15 cellular contexts compared by ENCODE assay signal in the genomic region with DNA sequence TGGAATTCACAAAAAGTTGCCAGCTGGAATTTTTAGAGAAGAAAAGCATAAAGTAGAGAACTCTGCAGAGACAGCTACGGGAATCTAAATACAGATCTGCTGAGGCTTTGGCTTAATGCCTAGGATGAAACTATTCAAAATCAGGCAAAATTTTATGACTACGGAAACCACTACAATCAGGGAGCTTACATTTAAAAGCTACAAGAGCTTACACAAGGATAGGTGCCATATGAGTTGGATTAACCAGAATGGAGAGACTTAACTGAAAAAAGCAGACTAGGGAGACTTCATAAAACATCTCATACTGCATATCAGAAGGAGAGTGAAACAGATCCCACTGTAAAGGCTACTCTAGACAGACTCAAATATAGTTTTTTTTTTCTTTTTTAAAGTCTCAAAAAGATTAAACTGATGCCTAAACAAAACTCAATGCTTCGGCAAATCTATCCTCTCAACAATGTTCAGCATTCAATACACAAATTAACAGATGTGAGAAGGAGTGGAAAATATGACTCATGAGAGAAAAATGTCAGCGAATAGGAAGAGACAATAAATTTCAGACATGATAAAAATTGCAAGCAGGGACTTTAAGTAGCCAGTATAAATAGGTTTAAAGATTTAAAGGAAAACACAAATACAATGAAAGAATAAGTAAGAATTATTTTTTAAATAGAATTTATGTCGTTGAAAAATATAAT.
DNase-seq lines count a peak whose midpoint lies in the region; ATAC-seq and TF ChIP-seq lines count a peak whose summit lies in the region.
"Had no signal": no experiment of that assay in that cellular context is flagged by ENCODE, and none has a peak within 500 bp of the region (broad histone marks: within the 10 kb centered on the region; RNA-seq: fewer than 3 reads in every experiment).

No MANE protein-coding gene starts in this region.

- no peaks in the 10 kb centered on the region for H3K9me1 ChIP-seq in IMR-90 (ENCODE audit: insufficient read depth, low read length)

- no peak overlapping the region for H3K4ac ChIP-seq in IMR-90 (ENCODE audit: low read depth, low read length)

- H2BK15ac ChIP-seq in IMR-90 (ENCODE audit: low read depth, low read length): no peak overlapping the region

- H4K5ac ChIP-seq in IMR-90 (ENCODE audit: low read depth, low read length): no peak overlapping the region

- BruUV-seq in IMR-90 (replicated peaks; lab: Mats Ljungman, UMichigan): no TSS peak

- H3K4me1 ChIP-seq in IMR-90 (ENCODE audit: control insufficient read depth, insufficient read depth, low read length) (no peaks in the 10 kb centered on the region), Peyer's patch (no peaks in the 10 kb centered on the region)
- H3K4me1 ChIP-seq: upper lobe of left lung had no signal

- no peaks in the 10 kb centered on the region for H4K20me1 ChIP-seq in IMR-90 (ENCODE audit: insufficient read depth, low read length)

- no peaks in the 10 kb centered on the region for H3K36me3 ChIP-seq in IMR-90 (ENCODE audit: control insufficient read depth, insufficient read depth, low read length)
- H3K36me3 ChIP-seq in Peyer's patch: no peaks in the 10 kb centered on the region
- H3K36me3 ChIP-seq: upper lobe of left lung had no signal

- H2BK5ac ChIP-seq in IMR-90 (ENCODE audit: low read depth, low read length, poor library complexity, severe bottlenecking): no peak overlapping the region

- H3K27ac ChIP-seq in AG04450 (ENCODE audit: low read depth, low read length) (no peak overlapping the region), IMR-90 (ENCODE audit: insufficient read depth, low read length) (no peak overlapping the region), Peyer's patch (no peak overlapping the region)
- H3K27ac ChIP-seq: upper lobe of left lung had no signal

- no peaks in the 10 kb centered on the region for H3K9me3 ChIP-seq in AG04450 (ENCODE audit: control insufficient read depth, insufficient read depth, low read length)
- H3K9me3 ChIP-seq in IMR-90 (ENCODE audit: control insufficient read depth, insufficient read depth, low read length): no peaks in the 10 kb centered on the region
- H3K9me3 ChIP-seq in Peyer's patch: no peaks in the 10 kb centered on the region
- H3K9me3 ChIP-seq: upper lobe of left lung had no signal

- H3K27me3 ChIP-seq in AG04450 (ENCODE audit: control insufficient read depth, insufficient read depth, low read length) (no peaks in the 10 kb centered on the region), IMR-90 (ENCODE audit: control insufficient read depth, insufficient read depth, low read length) (no peaks in the 10 kb centered on the region), Peyer's patch (no peaks in the 10 kb centered on the region)
- H3K27me3 ChIP-seq: upper lobe of left lung had no signal

- in situ Hi-C loops in IMR-90 (cut with MboI; ENCODE audit: low sequenced_read_pairs): no loop called here

- intact Hi-C loops in IMR-90 (cut with micrococcal nuclease): no loop called here

- H3K79me1 ChIP-seq in IMR-90 (ENCODE audit: low read depth in 1 of 2, low read length in 2 of 2): no peaks in the 10 kb centered on the region

- H3K23ac ChIP-seq in IMR-90 (ENCODE audit: low read depth, low read length): no peak overlapping the region

- dilution Hi-C loops in IMR-90 (cut with HindIII; ENCODE audit: low sequenced_read_pairs, unreplicated experiment): no loop called here

- H3K14ac ChIP-seq in IMR-90 (replicated peaks; ENCODE audit: low read depth, low read length): no peak overlapping the region

- H3K18ac ChIP-seq in IMR-90 (ENCODE audit: low read depth, low read length): no peak overlapping the region

- no peak for TF ChIP-seq CTCF in AG04450 (IDR thresholded peaks at IDR 0.05; ENCODE audit: low read depth, low read length)
- no peak for TF ChIP-seq CTCF in IMR-90 (conservative IDR thresholded peaks at IDR 0.05; ENCODE audit: low read depth, low read length)
- no peak for TF ChIP-seq CTCF in Peyer's patch (IDR thresholded peaks at IDR 0.05)

- no peak overlapping the region for H2AK5ac ChIP-seq in IMR-90 (ENCODE audit: low read depth, low read length)

- H3K4me3 ChIP-seq in AG04450 (ENCODE audit: low read depth, low read length) (no peak overlapping the region), IMR-90 (ENCODE audit: insufficient read depth, low read depth, low read length) (no peak overlapping the region), Peyer's patch (no peak overlapping the region)
- H3K4me3 ChIP-seq: upper lobe of left lung had no signal

- no peak overlapping the region for H2BK120ac ChIP-seq in IMR-90 (ENCODE audit: low read depth, low read length)

- no peak overlapping the region for H3K4me2 ChIP-seq in IMR-90 (ENCODE audit: low read depth, low read length)

- no peak overlapping the region for H2BK20ac ChIP-seq in IMR-90 (ENCODE audit: low read depth, low read length)

- TF ChIP-seq RAD21 in IMR-90 (IDR thresholded peaks at IDR 0.05; ENCODE audit: low read length): no peak

- H3K9ac ChIP-seq in IMR-90 (ENCODE audit: low read depth, low read length): no peak overlapping the region

- H4K8ac ChIP-seq in IMR-90 (ENCODE audit: low read depth in 2 of 2, low read length in 2 of 2): no peak overlapping the region

- TF ChIP-seq POLR2A in IMR-90 (IDR thresholded peaks at IDR 0.05; ENCODE audit: low read depth, low read length) (no peak), Peyer's patch (IDR thresholded peaks at IDR 0.05) (no peak)

- CTCF ChIA-PET in AG04450 (lab: Charles Lee): interaction anchor here (0.8 kb wide), 1 partner anchor 14 kb away, joined by 3 read pairs; no protein-coding TSS in a partner anchor
- CTCF ChIA-PET in IMR-90 (lab: Yijun Ruan, JAX): no interaction called here

- H2AFZ ChIP-seq in IMR-90 (replicated peaks; ENCODE audit: low read length, poor library complexity): no peak overlapping the region

- WGBS in IMR-90 (ENCODE audit: extremely low coverage in 2 of 2, insufficient read length in 1 of 2), 2 experiments: no CpG with 5 or more reads among the region's 5 CpGs

- no peak overlapping the region for H3K56ac ChIP-seq in IMR-90 (ENCODE audit: extremely low read depth, insufficient read depth, low read length)

- DNase-seq in AG04450 (ENCODE audit: low read depth, low spot score) (peak; percentile 18), IMR-90 (peak; percentile 33), brain pericyte (ENCODE audit: low read depth, low spot score) (peak; percentile 22), kidney glomerular epithelial cell (lab: John Stamatoyannopoulos, UW) (peak; percentile 5), NCI-H748 treated with DMSO at 0.1 percent for 48 hours (lab: John Stamatoyannopoulos, UW) (no peak), NCI-H146 (lab: John Stamatoyannopoulos, UW) (no peak), Peyer's patch (no peak)
- DNase-seq in activated CD8-positive, alpha-beta memory T cell treated with anti-CD3 and anti-CD28 coated beads for 24 hours: no peak
- DNase-seq: activated CD4-positive, alpha-beta T cell treated with anti-CD3 and anti-CD28 coated beads for 48 hours; activated naive CD4-positive, alpha-beta T cell treated with anti-CD3 and anti-CD28 coated beads, Interleukin-2, amount 50 U/mL, for 16 hours; C1 segment of cervical spinal cord; endodermal cell; immature natural killer cell; NCI-H2171 treated with DMSO at 0.1 percent for 48 hours; upper lobe of left lung had no signal

- no peak overlapping the region for H4K91ac ChIP-seq in IMR-90 (ENCODE audit: insufficient read depth, low read depth, low read length)

- no peak overlapping the region for H2AK9ac ChIP-seq in IMR-90 (replicated peaks; ENCODE audit: low read depth, low read length, poor library complexity)

- no peak for ATAC-seq in IMR-90 (ENCODE audit: low read depth)

- POLR2A ChIA-PET in AG04450 (lab: Yijun Ruan, JAX) (interaction anchor here (0.7 to 0.8 kb wide), 2 partner anchors 137 to 1530 kb away, joined by 3 to 8 read pairs; no protein-coding TSS in a partner anchor), IMR-90 (lab: Charles Lee; ENCODE audit: unreplicated experiment) (no interaction called here)

TF ChIP-seq in IMR-90, 13 proteins besides CTCF, POLR2A, EP300 and RAD21:
- TF ChIP-seq FOS (IDR thresholded peaks at IDR 0.05; ENCODE audit: low read depth, low read length) (peak; percentile 6; the same call in 1 of the 2 replicates), CHD1 (IDR thresholded peaks at IDR 0.05; ENCODE audit: low read depth, low read length) (no peak)
TF ChIP-seq in IMR-90: peak in this region for 1.

Comparison
In these comparisons a context has a peak if more than half of its experiments do, and no peak if none do; other contexts are left out.
1. DNase-seq: peak in AG04450 (single experiment), IMR-90 (single experiment), brain pericyte (single experiment) and kidney glomerular epithelial cell (single experiment); none in NCI-H748 treated with DMSO at 0.1 percent for 48 hours (single experiment), NCI-H146 (single experiment), activated CD8-positive, alpha-beta memory T cell treated with anti-CD3 and anti-CD28 coated beads for 24 hours (single experiment) and Peyer's patch (0 of 3).